In genomic region chr22:20456722-20457076, GRCh38 we compare ENCODE assay signal across 13 cellular contexts. TPM values are rescaled to one million over a fixed set of nuclear protein-coding genes. Genes with fewer than 3 reads are reported as not detected.
DNase-seq lines count a peak whose midpoint lies in the region; ATAC-seq, FAIRE-seq and TF ChIP-seq lines count a peak whose summit lies in the region.
"Had no signal": no experiment of that assay in that cellular context is flagged by ENCODE, and none has a peak within 500 bp of the region (broad histone marks: within the 10 kb centered on the region; RNA-seq: fewer than 3 reads in every experiment).

No MANE protein-coding gene starts in this region.

- H4K20me1 ChIP-seq in DND-41 (ENCODE audit: insufficient read depth, low read length), result no peaks in the 10 kb centered on the region
- no peaks in the 10 kb centered on the region for H4K20me1 ChIP-seq in mammary epithelial cell (ENCODE audit: insufficient read depth, low read length)

- H3K4me3 Mint-ChIP-seq in endodermal cell, result no peak overlapping the region
- H3K4me3 Mint-ChIP-seq: immature natural killer cell; stimulated activated naive CD8-positive, alpha-beta T cell treated with anti-CD3 and anti-CD28 coated beads, Interleukin-15, Interleukin-2, amounts not matched to agents 100 ng/mL and 50 ng/mL, for 24 hours had no signal

- TF ChIP-seq CTCF in DND-41 (IDR thresholded peaks at IDR 0.05; ENCODE audit: borderline replicate concordance, extremely low read depth, low read length, poor library complexity, severe bottlenecking) (no peak), Panc1 (IDR thresholded peaks at IDR 0.05) (no peak), endodermal cell (conservative IDR thresholded peaks at IDR 0.05) (no peak), neutrophil (IDR thresholded peaks at IDR 0.05) (no peak), mammary epithelial cell (conservative IDR thresholded peaks at IDR 0.05 in 1 of 2, IDR thresholded peaks at IDR 0.05 in 1 of 2; ENCODE audit: extremely low read depth in 1 of 2, insufficient read depth in 1 of 2, low read depth in 1 of 2, low read length in 2 of 2) (no peak)

- H3K4me3 ChIP-seq in DND-41 (ENCODE audit: low read depth in 1 of 2, low read length in 2 of 2) (no peak overlapping the region), Panc1 (ENCODE audit: low read depth in 2 of 2, low read length in 2 of 2) (no peak overlapping the region), endodermal cell (ENCODE audit: low read length) (no peak overlapping the region), neutrophil (ENCODE audit: low read depth in 1 of 2, low read length in 1 of 2) (no peak overlapping the region), mammary epithelial cell (replicated peaks in 1 of 3; ENCODE audit: insufficient read depth in 1 of 3, low read depth in 2 of 3, low read length in 3 of 3) (no peak overlapping the region)
- H3K4me3 ChIP-seq: skin epidermis had no signal

- no peaks in the 10 kb centered on the region for H3K9me3 Mint-ChIP-seq in endodermal cell
- H3K9me3 Mint-ChIP-seq: immature natural killer cell; stimulated activated naive CD8-positive, alpha-beta T cell treated with anti-CD3 and anti-CD28 coated beads, Interleukin-15, Interleukin-2, amounts not matched to agents 100 ng/mL and 50 ng/mL, for 24 hours had no signal

- peaks cover 15% of the 10 kb centered on the region for H3K36me3 Mint-ChIP-seq in endodermal cell (ENCODE audit: low read depth)

- H3K79me2 ChIP-seq in DND-41 (ENCODE audit: insufficient read depth, low read length), result no peaks in the 10 kb centered on the region
- no peaks in the 10 kb centered on the region for H3K79me2 ChIP-seq in mammary epithelial cell (ENCODE audit: insufficient read depth, low read length)

- dilution Hi-C loops in mammary epithelial cell (cut with HindIII; ENCODE audit: low sequenced_read_pairs), result no loop called here

- no peaks in the 10 kb centered on the region for H3K27me3 ChIP-seq in DND-41 (ENCODE audit: insufficient read depth, low read length, poor library complexity)
- no peaks in the 10 kb centered on the region for H3K27me3 ChIP-seq in Panc1 (ENCODE audit: control insufficient read depth, insufficient read depth, low read length)
- H3K27me3 ChIP-seq in endodermal cell (ENCODE audit: control insufficient read depth, insufficient read depth, low read length, poor library complexity, severe bottlenecking), result no peaks in the 10 kb centered on the region
- no peaks in the 10 kb centered on the region for H3K27me3 ChIP-seq in neutrophil
- H3K27me3 ChIP-seq in mammary epithelial cell (ENCODE audit: insufficient read depth, low read length), result no peaks in the 10 kb centered on the region

- H3K9ac ChIP-seq in DND-41 (ENCODE audit: low read depth, low read length) (0 out of 2 replicates have a peak overlapping the region, but pooled peaks have one; percentile 1), endodermal cell (ENCODE audit: extremely low read depth, low read length, poor library complexity, severe bottlenecking) (peak overlapping the region; percentile 52), mammary epithelial cell (ENCODE audit: insufficient read depth, low read length) (no peak overlapping the region)

- H3K4me1 ChIP-seq in DND-41 (ENCODE audit: insufficient read depth, low read length), result peaks cover 7% of the 10 kb centered on the region; the same call in 1 of the 2 replicates
- H3K4me1 ChIP-seq in Panc1 (ENCODE audit: control insufficient read depth, insufficient read depth, low read length), result no peaks in the 10 kb centered on the region
- no peaks in the 10 kb centered on the region for H3K4me1 ChIP-seq in endodermal cell (ENCODE audit: control insufficient read depth, insufficient read depth, low read length)
- H3K4me1 ChIP-seq in neutrophil (ENCODE audit: control insufficient read depth in 1 of 2, insufficient read depth in 1 of 2, low read depth in 1 of 2, low read length in 1 of 2), result peaks cover 22 to 35% of the 10 kb centered on the region in 2 experiments
- H3K4me1 ChIP-seq in mammary epithelial cell (ENCODE audit: insufficient read depth, low read length), result no peaks in the 10 kb centered on the region

- H2AFZ ChIP-seq in DND-41 (ENCODE audit: low read depth, low read length) (peak overlapping the region; percentile 80), mammary epithelial cell (ENCODE audit: low read depth, low read length) (no peak overlapping the region)

- no peak overlapping the region for H3K4me2 ChIP-seq in DND-41 (ENCODE audit: insufficient read depth, low read length)
- no peak overlapping the region for H3K4me2 ChIP-seq in mammary epithelial cell (ENCODE audit: insufficient read depth, low read depth, low read length)

- POLR2A ChIA-PET in Panc1 (lab: Charles Lee), result no interaction called here

- intact Hi-C loops in Panc1 (cut with micrococcal nuclease; ENCODE audit: unreplicated experiment) (loop anchor here (1.0 kb wide), 1 partner anchor 40 kb away; no protein-coding TSS in a partner anchor), mammary epithelial cell (cut with micrococcal nuclease) (loop anchor here (1.0 to 5.0 kb wide), 3 partner anchors 38 to 299 kb away; no protein-coding TSS in a partner anchor)

- H3K27me3 Mint-ChIP-seq in endodermal cell (ENCODE audit: insufficient read depth), result peaks cover 2% of the 10 kb centered on the region
- H3K27me3 Mint-ChIP-seq: stimulated activated naive CD8-positive, alpha-beta T cell treated with anti-CD3 and anti-CD28 coated beads, Interleukin-15, Interleukin-2, amounts not matched to agents 100 ng/mL and 50 ng/mL, for 24 hours had no signal

- no peak for TF ChIP-seq POLR2A in H54 (IDR thresholded peaks at IDR 0.05; ENCODE audit: low read depth, low read length)

- H3K9me3 ChIP-seq in DND-41 (ENCODE audit: insufficient read depth, low read length, severe bottlenecking), result no peaks in the 10 kb centered on the region
- no peaks in the 10 kb centered on the region for H3K9me3 ChIP-seq in Panc1 (ENCODE audit: control insufficient read depth, insufficient read depth, low read depth, low read length)
- H3K9me3 ChIP-seq in endodermal cell (ENCODE audit: control insufficient read depth, low read length), result no peaks in the 10 kb centered on the region
- H3K9me3 ChIP-seq in neutrophil, result no peaks in the 10 kb centered on the region
- H3K9me3 ChIP-seq in mammary epithelial cell (replicated peaks; ENCODE audit: insufficient read depth, low read length), result no peaks in the 10 kb centered on the region

- H3K36me3 ChIP-seq in DND-41 (ENCODE audit: insufficient read depth, low read length) (peaks cover 36% of the 10 kb centered on the region), Panc1 (ENCODE audit: control insufficient read depth, insufficient read depth, low read length) (no peaks in the 10 kb centered on the region), endodermal cell (ENCODE audit: control insufficient read depth, insufficient read depth, low read length) (peaks cover 8% of the 10 kb centered on the region), neutrophil (peaks cover 38% of the 10 kb centered on the region), mammary epithelial cell (ENCODE audit: insufficient read depth, low read length) (no peaks in the 10 kb centered on the region)

- H3K27ac Mint-ChIP-seq in endodermal cell, result peak overlapping the region; percentile 87
- H3K27ac Mint-ChIP-seq: stimulated activated naive CD8-positive, alpha-beta T cell treated with anti-CD3 and anti-CD28 coated beads, Interleukin-15, Interleukin-2, amounts not matched to agents 100 ng/mL and 50 ng/mL, for 24 hours had no signal

- BruUV-seq in Panc1 (replicated peaks; lab: Mats Ljungman, UMichigan) (no TSS peak), mammary epithelial cell (replicated peaks; lab: Mats Ljungman, UMichigan) (no TSS peak)

- DNase-seq in DND-41, result no peak
- no peak for DNase-seq in Panc1 (ENCODE audit: low read depth, low spot score)
- DNase-seq in endodermal cell, result no peak
- DNase-seq in H54 (ENCODE audit: insufficient read length, low spot score), result no peak
- DNase-seq in substantia nigra (lab: John Stamatoyannopoulos, UW), result no peak
- DNase-seq in mammary epithelial cell, result no peak
- DNase-seq: NK-92 treated with Interleukin-12 subunit alpha and Interleukin-12 subunit beta, amount 100 ng/mL, for 24 hours had no signal

- CTCF ChIA-PET in Panc1 (lab: Charles Lee) (interaction anchor here (0.6 to 1.4 kb wide), 4 partner anchors 13 to 49 kb away, joined by 4 to 20 read pairs (median 5); no protein-coding TSS in a partner anchor), mammary epithelial cell (lab: Charles Lee; ENCODE audit: low non-redundant PET) (interaction anchor here (0.6 to 0.9 kb wide), 2 partner anchors 38 to 52 kb away, joined by 3 to 30 read pairs; no protein-coding TSS in a partner anchor)

- FAIRE-seq in H54 (lab: Jason Lieb, UNC), result no peak
- FAIRE-seq: endometrium had no signal

- H3K27ac ChIP-seq in DND-41 (ENCODE audit: low read length), result peak overlapping the region; percentile 59
- no peak overlapping the region for H3K27ac ChIP-seq in Panc1 (ENCODE audit: low read length)
- H3K27ac ChIP-seq in endodermal cell (ENCODE audit: low read depth, low read length), result peak overlapping the region; percentile 65
- H3K27ac ChIP-seq in neutrophil, result peak overlapping the region; percentile 43
- no peak overlapping the region for H3K27ac ChIP-seq in substantia nigra (ENCODE audit: low read depth, low read length, poor library complexity, severe bottlenecking)
- H3K27ac ChIP-seq in mammary epithelial cell (ENCODE audit: insufficient read depth, low read depth, low read length), result no peak overlapping the region

- H3K4me1 Mint-ChIP-seq in endodermal cell, result peaks cover 8% of the 10 kb centered on the region

- in situ Hi-C loops in Panc1 (cut with HindIII; ENCODE audit: low pct_unique_long_range_greater_than_20kb, low sequenced_read_pairs), result no loop called here
- in situ Hi-C loops in mammary epithelial cell (cut with MboI; ENCODE audit: low sequenced_read_pairs in 2 of 2), result no loop called here

- 91 to 94% methylated on average over 3 of the region's 3 CpGs for WGBS in endodermal cell (ENCODE audit: insufficient coverage in 1 of 2, insufficient read length in 1 of 2), 2 experiments
- 89% methylated on average over 3 of the region's 3 CpGs for WGBS in mammary epithelial cell (ENCODE audit: low coverage, missing lambda C conversion rate)

- ATAC-seq in DND-41 (ENCODE audit: insufficient read depth, low read depth), result 0 out of 3 replicates have a peak, but pooled peaks have one; percentile 9
- peak; percentile 49 for ATAC-seq in Panc1
- ATAC-seq in GM21447 (IDR thresholded peaks at IDR 0.05; ENCODE audit: unreplicated experiment), result no peak

RNA-seq across cellular contexts. Expression of gene SCARF2, which starts 19.1 kb away (rescaled TPM):
- 3.2 TPM for total RNA-seq in Panc1 (2021; ENCODE audit: unreplicated experiment)
- polyA plus RNA-seq in Panc1 (2012; ENCODE audit: insufficient read length), result 2.5 TPM
- 10 to 100 TPM; 19.8 to 20.3 TPM for total RNA-seq in endodermal cell
- polyA plus RNA-seq in endodermal cell (2013, experiment 1 of 2), result 11.9 TPM
- polyA plus RNA-seq in endodermal cell (2013, experiment 2 of 2), result 12.5 TPM
- 1 to 10 TPM; 1.1 to 1.5 TPM for total RNA-seq in mammary epithelial cell
- 0.08 TPM for polyA plus RNA-seq in mammary epithelial cell
- not detected for polyA minus RNA-seq in mammary epithelial cell

RNA-seq across cellular contexts. Expression of gene KLHL22, which starts 38.9 kb away (rescaled TPM):
- total RNA-seq in Panc1 (2021; ENCODE audit: unreplicated experiment), result 14.5 TPM
- polyA plus RNA-seq in Panc1 (2012; ENCODE audit: insufficient read length), result 16.9 TPM
- total RNA-seq in endodermal cell, result 10 to 100 TPM; 26.5 to 32.8 TPM
- polyA plus RNA-seq in endodermal cell (2013, experiment 1 of 2), result 23.7 TPM
- polyA plus RNA-seq in endodermal cell (2013, experiment 2 of 2), result 23.3 TPM
- total RNA-seq in mammary epithelial cell, result 10 to 100 TPM; 14.7 to 18.8 TPM
- 10.5 TPM for polyA plus RNA-seq in mammary epithelial cell
- 2.3 TPM for polyA minus RNA-seq in mammary epithelial cell

RNA-seq across cellular contexts. Expression of gene MED15, which starts 50.7 kb away (rescaled TPM):
- total RNA-seq in Panc1 (2021; ENCODE audit: unreplicated experiment) (59.3 TPM), endodermal cell (10 to 100 TPM; 61.4 to 62.7 TPM), mammary epithelial cell (100 to 1,000 TPM in 1 of 2 donors, 10 to 100 TPM in 1; 34.3 to 138 TPM)
- 47.7 TPM for polyA plus RNA-seq in Panc1 (2012; ENCODE audit: insufficient read length)
- polyA plus RNA-seq in endodermal cell (2013, experiment 1 of 2), result 49.1 TPM
- polyA plus RNA-seq in endodermal cell (2013, experiment 2 of 2), result 45.9 TPM
- polyA plus RNA-seq in mammary epithelial cell, result 51.1 TPM
- 93.6 TPM for polyA minus RNA-seq in mammary epithelial cell

Comparison
In these comparisons a context has a peak if more than half of its experiments do, and no peak if none do; other contexts are left out.
1. H3K27ac ChIP-seq: peak in DND-41 (single experiment), endodermal cell (single experiment) and neutrophil (single experiment); none in Panc1 (single experiment), substantia nigra (single experiment) and mammary epithelial cell (single experiment).